21 cellular contexts compared by ENCODE assay signal in genomic region chr1:193090865-193091264, GRCh38. TPM values are rescaled to one million over a fixed set of nuclear protein-coding genes. Genes with fewer than 3 reads are reported as not detected.
DNase-seq lines count a peak whose midpoint lies in the region; FAIRE-seq and TF ChIP-seq lines count a peak whose summit lies in the region.
"Had no signal": no experiment of that assay in that cellular context is flagged by ENCODE, and none has a peak within 500 bp of the region (broad histone marks: within the 10 kb centered on the region; RNA-seq: fewer than 3 reads in every experiment).

No MANE protein-coding gene starts in this region.

- H3K9me3 ChIP-seq in HEK293 (ENCODE audit: control insufficient read depth, insufficient read depth, low read depth, low read length) = no peaks in the 10 kb centered on the region

- H3K27me3 Mint-ChIP-seq in activated naive CD4-positive, alpha-beta T cell treated with anti-CD3 and anti-CD28 coated beads, Interleukin-2, amount 50 U/mL, for 24 hours = no peaks in the 10 kb centered on the region
- no peaks in the 10 kb centered on the region for H3K27me3 Mint-ChIP-seq in activated naive CD4-positive, alpha-beta T cell treated with anti-CD3 and anti-CD28 coated beads, Interleukin-2, amount 10 ng/mL, durations not matched to agents 7 days and 5 days
- H3K27me3 Mint-ChIP-seq: B cell had no signal

- POLR2A ChIA-PET in HEK293 (lab: Yijun Ruan, JAX) = no interaction called here

- TF ChIP-seq CTCF in HEK293 (tag by site-specific recombination; IDR thresholded peaks at IDR 0.05) = no peak

- no peaks in the 10 kb centered on the region for H3K4me1 Mint-ChIP-seq in activated naive CD4-positive, alpha-beta T cell treated with anti-CD3 and anti-CD28 coated beads, Interleukin-2, amount 50 U/mL, for 24 hours
- H3K4me1 Mint-ChIP-seq in activated naive CD4-positive, alpha-beta T cell treated with anti-CD3 and anti-CD28 coated beads, Interleukin-2, amount 10 ng/mL, durations not matched to agents 7 days and 5 days = no peaks in the 10 kb centered on the region
- H3K4me1 Mint-ChIP-seq: B cell, GM23338 had no signal

- peak; percentile 58 for FAIRE-seq in endometrium (lab: Jason Lieb, UNC)
- FAIRE-seq: GM12892, GM18507, H54, HTR-8/SVneo had no signal

- peak overlapping the region; percentile 12 for H3K27ac Mint-ChIP-seq in activated naive CD4-positive, alpha-beta T cell treated with anti-CD3 and anti-CD28 coated beads, Interleukin-2, amount 50 U/mL, for 24 hours
- no peak overlapping the region for H3K27ac Mint-ChIP-seq in activated naive CD4-positive, alpha-beta T cell treated with anti-CD3 and anti-CD28 coated beads, Interleukin-2, amount 10 ng/mL, durations not matched to agents 7 days and 5 days
- H3K27ac Mint-ChIP-seq: B cell; CD8-positive, alpha-beta T cell; GM23338; HFFc6 had no signal

- H3K36me3 Mint-ChIP-seq in activated naive CD4-positive, alpha-beta T cell treated with anti-CD3 and anti-CD28 coated beads, Interleukin-2, amount 50 U/mL, for 24 hours = no peaks in the 10 kb centered on the region
- H3K36me3 Mint-ChIP-seq in activated naive CD4-positive, alpha-beta T cell treated with anti-CD3 and anti-CD28 coated beads, Interleukin-2, amount 10 ng/mL, durations not matched to agents 7 days and 5 days = peaks cover 24% of the 10 kb centered on the region

- no peaks in the 10 kb centered on the region for H3K9me3 Mint-ChIP-seq in activated naive CD4-positive, alpha-beta T cell treated with anti-CD3 and anti-CD28 coated beads, Interleukin-2, amount 50 U/mL, for 24 hours
- H3K9me3 Mint-ChIP-seq in activated naive CD4-positive, alpha-beta T cell treated with anti-CD3 and anti-CD28 coated beads, Interleukin-2, amount 10 ng/mL, durations not matched to agents 7 days and 5 days = no peaks in the 10 kb centered on the region
- H3K9me3 Mint-ChIP-seq: CD8-positive, alpha-beta T cell; GM23338; HFFc6 had no signal

- H3K4me3 Mint-ChIP-seq in activated naive CD4-positive, alpha-beta T cell treated with anti-CD3 and anti-CD28 coated beads, Interleukin-2, amount 50 U/mL, for 24 hours = no peak overlapping the region
- H3K4me3 Mint-ChIP-seq in activated naive CD4-positive, alpha-beta T cell treated with anti-CD3 and anti-CD28 coated beads, Interleukin-2, amount 10 ng/mL, durations not matched to agents 7 days and 5 days = no peak overlapping the region
- H3K4me3 Mint-ChIP-seq: B cell; CD8-positive, alpha-beta T cell; GM23338; HFFc6 had no signal

- H3K4me1 ChIP-seq in HEK293 (ENCODE audit: control insufficient read depth, insufficient read depth, low read length) = no peaks in the 10 kb centered on the region

- peaks cover 8 to 20% of the 10 kb centered on the region in 2 experiments; a peak in 2 of 3 replicates for H3K36me3 ChIP-seq in HEK293 (ENCODE audit: control insufficient read depth in 2 of 2, insufficient read depth in 1 of 2, low read length in 2 of 2)

- no peak for DNase-seq in activated naive CD4-positive, alpha-beta T cell treated with anti-CD3 and anti-CD28 coated beads, Interleukin-2, amount 10 ng/mL, durations not matched to agents 7 days and 5 days
- no peak for DNase-seq in NCI-H2171 treated with DMSO at 0.1 percent for 48 hours (lab: John Stamatoyannopoulos, UW)
- no peak for DNase-seq in SW480 (ENCODE audit: low spot score)
- DNase-seq in HT-29 (ENCODE audit: low spot score) = no peak
- DNase-seq: CD8-positive, alpha-beta T cell; GDM1; HCEC 1CT; HFFc6; IMR-90 had no signal

- H3K27ac ChIP-seq in HEK293 (ENCODE audit: extremely low read depth, low read depth, low read length) = no peak overlapping the region
- H3K27ac ChIP-seq: 22Rv1; BLaER1 treated with 17β-estradiol and CSF1 and Interleukin-3, amounts not matched to agents 10 nM and 100 nM; HL-60 had no signal

- no peak overlapping the region for H3K4me3 ChIP-seq in HEK293 (ENCODE audit: low read depth, low read length)
- H3K4me3 ChIP-seq: BLaER1 treated with 17β-estradiol and CSF1 and Interleukin-3, amounts not matched to agents 10 nM and 100 nM; GM23338 had no signal

- CTCF ChIA-PET in activated naive CD4-positive, alpha-beta T cell treated with anti-CD3 and anti-CD28 coated beads, Interleukin-2, amount 10 ng/mL, durations not matched to agents 7 days and 5 days (lab: Charles Lee) = no interaction called here
- CTCF ChIA-PET in HEK293 (lab: Yijun Ruan, JAX) = no interaction called here

TF ChIP-seq in HEK293, 187 proteins besides CTCF, POLR2A, EP300 and RAD21:
- no peak for TF ChIP-seq ZNF473 (tag by site-specific recombination; IDR thresholded peaks at IDR 0.05)
- TF ChIP-seq ZNF202 (tag by site-specific recombination; IDR thresholded peaks at IDR 0.05; ENCODE audit: borderline replicate concordance) = no peak
- TF ChIP-seq SCRT2 (tag by site-specific recombination; IDR thresholded peaks at IDR 0.05) = peak; percentile 92
- TF ChIP-seq ZNF174 (tag by site-specific recombination; IDR thresholded peaks at IDR 0.05) = no peak
- TF ChIP-seq ZNF660 (tag by site-specific recombination; IDR thresholded peaks at IDR 0.05) = no peak
- TF ChIP-seq SCRT1 (tag by site-specific recombination; IDR thresholded peaks at IDR 0.05; ENCODE audit: borderline replicate concordance) = peak; percentile 86
- peak; percentile 73 for TF ChIP-seq PRDM6 (tag by site-specific recombination; IDR thresholded peaks at IDR 0.05)
TF ChIP-seq in HEK293: peak in this region for 3.

RNA-seq across cellular contexts. Expression of gene GLRX2, which starts 14.3 kb away (rescaled TPM):
- total RNA-seq in HT-29 (2014; rRNA removed; shearing (Covaris generic)) = 9.2 and 16.6 TPM in 2 replicates

RNA-seq across cellular contexts. Expression of gene CDC73, which starts 31.0 kb away (rescaled TPM):
- total RNA-seq in HT-29 (2014; rRNA removed; shearing (Covaris generic)) = 9.7 TPM in 2 replicates

RNA-seq across cellular contexts. Expression of gene RO60, which starts 31.5 kb away (rescaled TPM):
- 46.4 and 62.5 TPM in 2 replicates for total RNA-seq in HT-29 (2014; rRNA removed; shearing (Covaris generic))

RNA-seq across cellular contexts. Expression of gene UCHL5, which starts 31.7 kb away (rescaled TPM):
- 23.5 and 23.6 TPM in 2 replicates for total RNA-seq in HT-29 (2014; rRNA removed; shearing (Covaris generic))
